24 cellular contexts compared by ENCODE assay signal in genomic region chr18:75121266-75121665, GRCh38.
DNase-seq lines count a peak whose midpoint lies in the region; FAIRE-seq and TF ChIP-seq lines count a peak whose summit lies in the region.
"Had no signal": no experiment of that assay in that cellular context is flagged by ENCODE, and none has a peak within 500 bp of the region (broad histone marks: within the 10 kb centered on the region; RNA-seq: fewer than 3 reads in every experiment).

No MANE protein-coding gene starts in this region.

- H4K8ac ChIP-seq in H1 (ENCODE audit: extremely low read depth, insufficient read depth, low read length): no peak overlapping the region

- intact Hi-C loops in PC-9 (cut with micrococcal nuclease; ENCODE audit: unreplicated experiment): no loop called here

- no peak overlapping the region for H2AK5ac ChIP-seq in H1 (ENCODE audit: low read depth, low read length)

- H4K91ac ChIP-seq in H1 (replicated peaks; ENCODE audit: insufficient read length, low read length): no peak overlapping the region

- H3K56ac ChIP-seq in H1 (replicated peaks; ENCODE audit: insufficient read length, low read depth, low read length): no peak overlapping the region

- no peaks in the 10 kb centered on the region for H3K79me2 ChIP-seq in PC-9 (ENCODE audit: low read depth)
- H3K79me2 ChIP-seq in H1 (ENCODE audit: control insufficient read depth in 1 of 2, insufficient read depth in 2 of 2, low read length in 2 of 2): no peaks in the 10 kb centered on the region

- H2BK12ac ChIP-seq in H1 (ENCODE audit: low read depth, low read length): no peak overlapping the region

- no peak for TF ChIP-seq CTCF in PC-9 (conservative IDR thresholded peaks at IDR 0.05)
- TF ChIP-seq CTCF in H1 (IDR thresholded peaks at IDR 0.05; ENCODE audit: control extremely low read depth in 1 of 3, insufficient read depth in 1 of 3, low read depth in 1 of 3, low read length in 3 of 3): no peak

- DNase-seq in PC-9 (no peak), H1 (ENCODE audit: low read depth in 1 of 2, low spot score in 2 of 2) (no peak), HPDE6-E6E7 (ENCODE audit: extremely low spot score) (no peak), hippocampal formation (lab: John Stamatoyannopoulos, UW) (no peak)
- no peak for DNase-seq in effector CD8-positive, alpha-beta T cell (lab: John Stamatoyannopoulos, UW)
- no peak for DNase-seq in central memory CD4-positive, alpha-beta T cell
- DNase-seq: C1 segment of cervical spinal cord; Caco-2; CD4-positive, alpha-beta memory T cell; DMS79 treated with DMSO at 0.1 percent for 48 hours; GM23248; H9; HFFc6; KBM-7; MG63; NCI-H2029 treated with DMSO at 0.1 percent for 48 hours; NCI-H2171; NCI-H226; NCI-H510A; NCI-H69; SJCRH30; T-helper 17 cell had no signal

- H3K9me3 ChIP-seq in PC-9 (ENCODE audit: insufficient read depth, low read depth): no peaks in the 10 kb centered on the region
- H3K9me3 ChIP-seq in H1 (ENCODE audit: insufficient read depth in 2 of 2, low read depth in 1 of 2, low read length in 1 of 2): no peaks in the 10 kb centered on the region
- H3K9me3 ChIP-seq: Caco-2, MG63, SJCRH30 had no signal

- no peak overlapping the region for H3K27ac ChIP-seq in PC-9
- H3K27ac ChIP-seq in H1 (ENCODE audit: low read depth, low read length): no peak overlapping the region
- H3K27ac ChIP-seq: GM23248, SJCRH30 had no signal

- H3K4ac ChIP-seq in H1 (replicated peaks; ENCODE audit: insufficient read length, low read depth, low read length): no peak overlapping the region

- H4K5ac ChIP-seq in H1 (ENCODE audit: insufficient read length, low read depth, low read length): no peak overlapping the region

- 0 out of 2 replicates have a peak overlapping the region, but pooled peaks have one; percentile 9 for H3K4me2 ChIP-seq in PC-9
- H3K4me2 ChIP-seq in H1 (ENCODE audit: insufficient read depth in 1 of 2, low read depth in 2 of 2, low read length in 2 of 2): no peak overlapping the region

- H3K79me1 ChIP-seq in H1 (ENCODE audit: low read depth, low read length): no peaks in the 10 kb centered on the region

- H3K4me3 ChIP-seq in PC-9: no peak overlapping the region
- no peak overlapping the region for H3K4me3 ChIP-seq in H1 (ENCODE audit: extremely low read depth in 1 of 4, insufficient read depth in 2 of 4, low read depth in 3 of 4, low read length in 4 of 4)
- H3K4me3 ChIP-seq: GM23248, MG63, SJCRH30 had no signal

- FAIRE-seq in H1 (lab: Jason Lieb, UNC): no peak
- FAIRE-seq: GM18507 had no signal

- H3K4me1 ChIP-seq in PC-9 (replicated peaks; ENCODE audit: insufficient read depth) (no peaks in the 10 kb centered on the region), H1 (replicated peaks in 1 of 4; ENCODE audit: control insufficient read depth in 3 of 4, insufficient read depth in 4 of 4, low read length in 3 of 4) (no peaks in the 10 kb centered on the region)
- H3K4me1 ChIP-seq: Caco-2, SJCRH30 had no signal

- H3K9me3 Mint-ChIP-seq in IgD-negative memory B cell: peaks cover 0 to 3% (median 0%) of the 10 kb centered on the region in 3 donors
- H3K9me3 Mint-ChIP-seq: H9, HFFc6 had no signal

- no TSS peak for BruUV-seq in PC-9 (replicated peaks; lab: Mats Ljungman, UMichigan)

- H3F3A ChIP-seq in PC-9 (ENCODE audit: insufficient read depth, low read depth): no peaks in the 10 kb centered on the region

- peaks cover 0 to 13% (median 2%) of the 10 kb centered on the region in 3 donors for H3K4me1 Mint-ChIP-seq in IgD-negative memory B cell
- H3K4me1 Mint-ChIP-seq: H9 had no signal

- H3K9ac ChIP-seq in H1 (replicated peaks in 1 of 4; ENCODE audit: extremely low read depth in 1 of 4, low read depth in 3 of 4, low read length in 3 of 4): no peak overlapping the region
- H3K9ac ChIP-seq: GM23248 had no signal

- H3K18ac ChIP-seq in H1 (ENCODE audit: extremely low read depth, low read length): no peak overlapping the region

- no peaks in the 10 kb centered on the region for H3K9me2 ChIP-seq in PC-9 (ENCODE audit: insufficient read depth)

- TF ChIP-seq EP300 in H1 (IDR thresholded peaks at IDR 0.05; ENCODE audit: borderline replicate concordance in 1 of 2, low read depth in 2 of 2, low read length in 2 of 2): no peak

- H3K27ac Mint-ChIP-seq in IgD-negative memory B cell: no peak overlapping the region
- H3K27ac Mint-ChIP-seq: H9, HFFc6 had no signal

- peaks cover 8% of the 10 kb centered on the region for H3K27me3 Mint-ChIP-seq in IgD-negative memory B cell

- no peak overlapping the region for H2BK20ac ChIP-seq in H1 (ENCODE audit: low read length)

- 92% methylated on average over 3 of the region's 3 CpGs; no CpG with 5 or more reads in 1 of the 2 experiments for WGBS in H1 (ENCODE audit: extremely low coverage in 1 of 2, insufficient coverage in 1 of 2, insufficient read length in 1 of 2, insufficient replicate concordance in 2 of 2, low coverage in 1 of 2, low lambda C conversion rate in 2 of 2, missing lambda C conversion rate in 1 of 2), 2 experiments

- H3K14ac ChIP-seq in H1 (ENCODE audit: insufficient read length): no peak overlapping the region

- peaks cover 71% of the 10 kb centered on the region for H3K27me3 ChIP-seq in PC-9 (ENCODE audit: insufficient read depth, low read depth)
- no peaks in the 10 kb centered on the region for H3K27me3 ChIP-seq in H1 (replicated peaks in 1 of 4; ENCODE audit: control insufficient read depth in 3 of 4, extremely low read depth in 1 of 4, insufficient read depth in 3 of 4, low read length in 3 of 4)
- H3K27me3 ChIP-seq: MG63, SJCRH30 had no signal

- H3K36me3 Mint-ChIP-seq in IgD-negative memory B cell: no peaks in the 10 kb centered on the region
- H3K36me3 Mint-ChIP-seq: CD4-positive, alpha-beta memory T cell had no signal

- H3K36me3 ChIP-seq in PC-9 (ENCODE audit: low read depth) (no peaks in the 10 kb centered on the region), H1 (ENCODE audit: control insufficient read depth in 2 of 4, insufficient read depth in 4 of 4, low read length in 3 of 4) (no peaks in the 10 kb centered on the region)
- H3K36me3 ChIP-seq: MG63, SJCRH30 had no signal

- H2BK15ac ChIP-seq in H1 (ENCODE audit: low read length): no peak overlapping the region

- no peak for TF ChIP-seq POLR2A in H1 (IDR thresholded peaks at IDR 0.05; ENCODE audit: control extremely low read depth in 1 of 2, low read depth in 2 of 2, low read length in 2 of 2)

- peak overlapping the region in 3 of 4 donors; percentile 56 to 85 (median 68) for H3K4me3 Mint-ChIP-seq in IgD-negative memory B cell
- H3K4me3 Mint-ChIP-seq: H9, HFFc6, T-helper 17 cell had no signal

- H2AFZ ChIP-seq in PC-9: no peak overlapping the region
- peak overlapping the region; percentile 68; the same call in 1 of the 2 replicates for H2AFZ ChIP-seq in H1 (ENCODE audit: low read length)
- H2AFZ ChIP-seq: GM23248 had no signal

- no peak for TF ChIP-seq RAD21 in H1 (IDR thresholded peaks at IDR 0.05 in 1 of 2, conservative IDR thresholded peaks at IDR 0.05 in 1 of 2; ENCODE audit: low read depth in 2 of 2, low read length in 2 of 2)

- H3K23me2 ChIP-seq in H1 (ENCODE audit: low read depth, low read length): peaks cover 3% of the 10 kb centered on the region; the same call in 1 of the 2 replicates

- no peak overlapping the region for H3K23ac ChIP-seq in H1 (ENCODE audit: insufficient read length)

- no peak overlapping the region for H2BK5ac ChIP-seq in H1 (ENCODE audit: low read depth, low read length)

- H4K20me1 ChIP-seq in PC-9 (ENCODE audit: insufficient read depth) (no peaks in the 10 kb centered on the region), H1 (replicated peaks in 1 of 2; ENCODE audit: control insufficient read depth in 1 of 2, insufficient read depth in 2 of 2, low read length in 2 of 2) (no peaks in the 10 kb centered on the region)

- H2BK120ac ChIP-seq in H1 (replicated peaks; ENCODE audit: low read depth, low read length): no peak overlapping the region

- POLR2A ChIA-PET in PC-9 (lab: Charles Lee; ENCODE audit: unreplicated experiment) (no interaction called here), H1 (lab: Charles Lee; ENCODE audit: partially characterized antibody) (no interaction called here)

- CTCF ChIA-PET in PC-9 (lab: Charles Lee): no interaction called here
- CTCF ChIA-PET in H1 (lab: Charles Lee; ENCODE audit: partially characterized antibody): no interaction called here

TF ChIP-seq in H1, 55 proteins besides CTCF, POLR2A, EP300 and RAD21:
- TF ChIP-seq KDM5A (IDR thresholded peaks at IDR 0.05; ENCODE audit: low read length) (no peak), BACH1 (IDR thresholded peaks at IDR 0.05; ENCODE audit: low read length) (no peak), EZH2 (IDR thresholded peaks at IDR 0.05; ENCODE audit: low read depth, low read length, severe bottlenecking) (no peak), FOSL1 (IDR thresholded peaks at IDR 0.05; ENCODE audit: insufficient read depth, low read depth, low read length) (no peak), JUND (IDR thresholded peaks at IDR 0.05; ENCODE audit: low read length) (no peak), POU5F1 (IDR thresholded peaks at IDR 0.05; ENCODE audit: low read depth, low read length) (no peak), MAFK (IDR thresholded peaks at IDR 0.05; ENCODE audit: low read depth, low read length) (no peak), SP2 (IDR thresholded peaks at IDR 0.05; ENCODE audit: low read length) (no peak), SIN3A (conservative IDR thresholded peaks at IDR 0.05 in 1 of 2, IDR thresholded peaks at IDR 0.05 in 1 of 2; ENCODE audit: low read depth in 1 of 2, low read length in 2 of 2) (no peak), TAF7 (optimal IDR thresholded peaks at IDR 0.05; ENCODE audit: borderline replicate concordance, low read depth, low read length) (no peak), RXRA (IDR thresholded peaks at IDR 0.05; ENCODE audit: insufficient read depth, low read depth, low read length) (no peak), CHD2 (IDR thresholded peaks at IDR 0.05; ENCODE audit: low read length) (no peak), CTBP2 (IDR thresholded peaks at IDR 0.05; ENCODE audit: borderline replicate concordance, insufficient read depth, insufficient read length, low read length) (no peak), RFX5 (IDR thresholded peaks at IDR 0.05; ENCODE audit: borderline replicate concordance, low read depth, low read length) (no peak), SIX5 (IDR thresholded peaks at IDR 0.05; ENCODE audit: low read depth, low read length) (no peak), GTF2F1 (IDR thresholded peaks at IDR 0.05; ENCODE audit: borderline replicate concordance, low read depth, low read length) (no peak), HDAC2 (IDR thresholded peaks at IDR 0.05; ENCODE audit: borderline replicate concordance in 1 of 2, low read depth in 2 of 2, low read length in 2 of 2) (no peak)
- TF ChIP-seq, protein P1, sequence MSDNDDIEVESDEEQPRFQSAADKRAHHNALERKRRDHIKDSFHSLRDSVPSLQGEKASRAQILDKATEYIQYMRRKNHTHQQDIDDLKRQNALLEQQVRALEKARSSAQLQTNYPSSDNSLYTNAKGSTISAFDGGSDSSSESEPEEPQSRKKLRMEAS (IDR thresholded peaks at IDR 0.05): no peak
